ENCODE assay signal across 20 cellular contexts in genomic region chr15:29120593-29121368, GRCh38.
"Had no signal": no experiment of that assay in that cellular context is flagged by ENCODE, and none has a peak within 500 bp of the region (broad histone marks: within the 10 kb centered on the region; RNA-seq: fewer than 3 reads in every experiment).

No MANE protein-coding gene starts in this region.

- H3K9me3 ChIP-seq: esophagus muscularis mucosa, gastroesophageal sphincter, left lung, lower lobe of right lung, mucosa of descending colon had no signal

- H3K79me2 ChIP-seq: hepatocyte had no signal

- H3K36me3 Mint-ChIP-seq: immature natural killer cell, mesothelial cell of epicardium had no signal

- H3K27me3 ChIP-seq: dorsolateral prefrontal cortex, gastroesophageal sphincter, hepatocyte had no signal

- H3K27ac ChIP-seq: coronary artery, dorsolateral prefrontal cortex, esophagus muscularis mucosa, foreskin keratinocyte, gastroesophageal sphincter, hepatocyte, left lung, lower lobe of right lung had no signal

- H2AFZ ChIP-seq: hepatocyte had no signal

- H3K27ac Mint-ChIP-seq: immature natural killer cell, mesothelial cell of epicardium had no signal

- ATAC-seq: foreskin keratinocyte, gastroesophageal sphincter, left cardiac atrium, left lung, left ventricle myocardium superior, lower lobe of right lung, mucosa of descending colon had no signal

- DNase-seq: dermis blood vessel endothelial cell; dorsolateral prefrontal cortex; effector CD4-positive, alpha-beta T cell; effector memory CD4-positive, alpha-beta T cell; foreskin keratinocyte; head of caudate nucleus; hypothalamus; immature natural killer cell; islet precursor cell; left cardiac atrium; left ventricle myocardium superior; lower lobe of right lung; mesenchymal stem cell had no signal

- H3K4me1 ChIP-seq: foreskin keratinocyte, left lung, lower lobe of right lung had no signal

- H3K36me3 ChIP-seq: esophagus muscularis mucosa, gastroesophageal sphincter, left lung, lower lobe of right lung had no signal

- H3K4me3 ChIP-seq: coronary artery, dorsolateral prefrontal cortex, esophagus muscularis mucosa, gastroesophageal sphincter, hepatocyte, left lung, lower lobe of right lung, mucosa of descending colon had no signal

- H3K4me1 Mint-ChIP-seq: mesothelial cell of epicardium had no signal

- H3K4me3 Mint-ChIP-seq: immature natural killer cell, mesothelial cell of epicardium had no signal

- H3K4me2 ChIP-seq: hepatocyte had no signal

- H3K9me3 Mint-ChIP-seq: immature natural killer cell, mesothelial cell of epicardium had no signal
